8 cellular contexts compared by ENCODE assay signal in genomic region chr5:110054240-110054639, GRCh38.
A peak's percentile ranks its signal among the peaks of the same experiment; 100 is the strongest.
DNase-seq lines count a peak whose midpoint lies in the region; ATAC-seq lines count a peak whose summit lies in the region.

No MANE protein-coding gene starts in this region.

- ATAC-seq in GM21423 (IDR thresholded peaks at IDR 0.05; ENCODE audit: unreplicated experiment) (peak; percentile 89), memory B cell (ENCODE audit: low read depth) (peak; percentile 64)
- peak; percentile 75 for ATAC-seq in activated naive CD8-positive, alpha-beta T cell treated with anti-CD3 and anti-CD28 coated beads, Interleukin-2, amount 50 U/mL, for 24 hours

- no peaks in the 10 kb centered on the region for H3K36me3 Mint-ChIP-seq in activated naive CD8-positive, alpha-beta T cell treated with anti-CD3 and anti-CD28 coated beads, Interleukin-2, amount 50 U/mL, for 24 hours (ENCODE audit: low read depth)
- no peaks in the 10 kb centered on the region for H3K36me3 Mint-ChIP-seq in memory B cell

- H3K4me1 Mint-ChIP-seq in activated naive CD8-positive, alpha-beta T cell treated with anti-CD3 and anti-CD28 coated beads, Interleukin-2, amount 50 U/mL, for 24 hours = peaks cover 40% of the 10 kb centered on the region
- peaks cover 10% of the 10 kb centered on the region for H3K4me1 Mint-ChIP-seq in memory B cell

- H3K4me3 Mint-ChIP-seq in activated naive CD8-positive, alpha-beta T cell treated with anti-CD3 and anti-CD28 coated beads, Interleukin-2, amount 50 U/mL, for 24 hours = no peak overlapping the region
- no peak overlapping the region for H3K4me3 Mint-ChIP-seq in memory B cell

- H3K9me3 Mint-ChIP-seq in activated naive CD8-positive, alpha-beta T cell treated with anti-CD3 and anti-CD28 coated beads, Interleukin-2, amount 50 U/mL, for 24 hours = no peaks in the 10 kb centered on the region
- H3K9me3 Mint-ChIP-seq in memory B cell = no peaks in the 10 kb centered on the region

- H3K27me3 Mint-ChIP-seq in activated naive CD8-positive, alpha-beta T cell treated with anti-CD3 and anti-CD28 coated beads, Interleukin-2, amount 50 U/mL, for 24 hours = no peaks in the 10 kb centered on the region
- H3K27me3 Mint-ChIP-seq in memory B cell = peaks cover 2% of the 10 kb centered on the region

- peak overlapping the region; percentile 55 for H3K27ac Mint-ChIP-seq in activated naive CD8-positive, alpha-beta T cell treated with anti-CD3 and anti-CD28 coated beads, Interleukin-2, amount 50 U/mL, for 24 hours
- no peak overlapping the region for H3K27ac Mint-ChIP-seq in memory B cell

- DNase-seq in COR-L47 (lab: John Stamatoyannopoulos, UW) (peak; percentile 87), Kasumi-1 (lab: John Stamatoyannopoulos, UW) (peak; percentile 74 to 76), T follicular helper cell (ENCODE audit: low read depth) (peak; percentile 73), memory B cell (ENCODE audit: low spot score in 2 of 2) (peak in 1 of 2 donors; percentile 0), retina (no peak)
- DNase-seq in activated naive CD8-positive, alpha-beta T cell treated with anti-CD3 and anti-CD28 coated beads, Interleukin-2, amount 50 U/mL, for 24 hours = peak; percentile 53
- peak; percentile 30 for DNase-seq in stimulated activated naive CD4-positive, alpha-beta T cell treated with Interleukin-2 at 50 U/mL for 16 hours (lab: John Stamatoyannopoulos, UW)
